Comparison of ENCODE assay signal across 1 cellular context in the genomic region with DNA sequence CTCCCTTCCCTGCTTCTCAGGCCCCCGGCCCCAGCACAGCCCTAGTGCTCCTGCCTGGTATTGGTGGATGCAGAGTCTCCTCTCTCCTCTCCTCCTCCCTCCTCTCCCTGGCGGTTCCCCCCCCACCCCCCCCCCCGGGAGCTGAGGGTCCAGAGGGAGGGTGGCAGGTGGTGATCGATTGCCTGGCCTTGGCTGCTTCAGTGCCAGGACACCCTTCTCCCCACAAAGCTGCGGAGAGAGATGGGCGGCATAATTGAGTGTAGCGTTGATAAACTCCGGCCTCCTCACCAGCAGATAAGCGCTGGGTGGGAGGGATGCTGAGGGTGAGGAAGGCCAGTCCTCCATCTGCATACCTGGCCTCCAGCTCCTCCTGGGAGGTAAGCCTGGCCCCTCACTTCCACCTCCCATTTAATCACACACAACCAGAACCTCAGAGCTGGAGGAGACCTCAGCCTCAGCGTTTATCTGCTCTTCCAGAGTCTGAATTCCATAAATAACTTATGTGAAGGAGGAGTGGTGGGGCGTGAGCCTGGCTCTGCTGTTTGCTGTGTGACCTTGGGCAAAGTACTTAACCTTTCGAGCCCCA.
TF ChIP-seq lines count a peak whose summit lies in the region.

No MANE protein-coding gene starts in this region.

TF ChIP-seq in GM23338, 12 proteins besides CTCF, POLR2A, EP300 and RAD21 (continued from another document):
- TF ChIP-seq, protein P1, sequence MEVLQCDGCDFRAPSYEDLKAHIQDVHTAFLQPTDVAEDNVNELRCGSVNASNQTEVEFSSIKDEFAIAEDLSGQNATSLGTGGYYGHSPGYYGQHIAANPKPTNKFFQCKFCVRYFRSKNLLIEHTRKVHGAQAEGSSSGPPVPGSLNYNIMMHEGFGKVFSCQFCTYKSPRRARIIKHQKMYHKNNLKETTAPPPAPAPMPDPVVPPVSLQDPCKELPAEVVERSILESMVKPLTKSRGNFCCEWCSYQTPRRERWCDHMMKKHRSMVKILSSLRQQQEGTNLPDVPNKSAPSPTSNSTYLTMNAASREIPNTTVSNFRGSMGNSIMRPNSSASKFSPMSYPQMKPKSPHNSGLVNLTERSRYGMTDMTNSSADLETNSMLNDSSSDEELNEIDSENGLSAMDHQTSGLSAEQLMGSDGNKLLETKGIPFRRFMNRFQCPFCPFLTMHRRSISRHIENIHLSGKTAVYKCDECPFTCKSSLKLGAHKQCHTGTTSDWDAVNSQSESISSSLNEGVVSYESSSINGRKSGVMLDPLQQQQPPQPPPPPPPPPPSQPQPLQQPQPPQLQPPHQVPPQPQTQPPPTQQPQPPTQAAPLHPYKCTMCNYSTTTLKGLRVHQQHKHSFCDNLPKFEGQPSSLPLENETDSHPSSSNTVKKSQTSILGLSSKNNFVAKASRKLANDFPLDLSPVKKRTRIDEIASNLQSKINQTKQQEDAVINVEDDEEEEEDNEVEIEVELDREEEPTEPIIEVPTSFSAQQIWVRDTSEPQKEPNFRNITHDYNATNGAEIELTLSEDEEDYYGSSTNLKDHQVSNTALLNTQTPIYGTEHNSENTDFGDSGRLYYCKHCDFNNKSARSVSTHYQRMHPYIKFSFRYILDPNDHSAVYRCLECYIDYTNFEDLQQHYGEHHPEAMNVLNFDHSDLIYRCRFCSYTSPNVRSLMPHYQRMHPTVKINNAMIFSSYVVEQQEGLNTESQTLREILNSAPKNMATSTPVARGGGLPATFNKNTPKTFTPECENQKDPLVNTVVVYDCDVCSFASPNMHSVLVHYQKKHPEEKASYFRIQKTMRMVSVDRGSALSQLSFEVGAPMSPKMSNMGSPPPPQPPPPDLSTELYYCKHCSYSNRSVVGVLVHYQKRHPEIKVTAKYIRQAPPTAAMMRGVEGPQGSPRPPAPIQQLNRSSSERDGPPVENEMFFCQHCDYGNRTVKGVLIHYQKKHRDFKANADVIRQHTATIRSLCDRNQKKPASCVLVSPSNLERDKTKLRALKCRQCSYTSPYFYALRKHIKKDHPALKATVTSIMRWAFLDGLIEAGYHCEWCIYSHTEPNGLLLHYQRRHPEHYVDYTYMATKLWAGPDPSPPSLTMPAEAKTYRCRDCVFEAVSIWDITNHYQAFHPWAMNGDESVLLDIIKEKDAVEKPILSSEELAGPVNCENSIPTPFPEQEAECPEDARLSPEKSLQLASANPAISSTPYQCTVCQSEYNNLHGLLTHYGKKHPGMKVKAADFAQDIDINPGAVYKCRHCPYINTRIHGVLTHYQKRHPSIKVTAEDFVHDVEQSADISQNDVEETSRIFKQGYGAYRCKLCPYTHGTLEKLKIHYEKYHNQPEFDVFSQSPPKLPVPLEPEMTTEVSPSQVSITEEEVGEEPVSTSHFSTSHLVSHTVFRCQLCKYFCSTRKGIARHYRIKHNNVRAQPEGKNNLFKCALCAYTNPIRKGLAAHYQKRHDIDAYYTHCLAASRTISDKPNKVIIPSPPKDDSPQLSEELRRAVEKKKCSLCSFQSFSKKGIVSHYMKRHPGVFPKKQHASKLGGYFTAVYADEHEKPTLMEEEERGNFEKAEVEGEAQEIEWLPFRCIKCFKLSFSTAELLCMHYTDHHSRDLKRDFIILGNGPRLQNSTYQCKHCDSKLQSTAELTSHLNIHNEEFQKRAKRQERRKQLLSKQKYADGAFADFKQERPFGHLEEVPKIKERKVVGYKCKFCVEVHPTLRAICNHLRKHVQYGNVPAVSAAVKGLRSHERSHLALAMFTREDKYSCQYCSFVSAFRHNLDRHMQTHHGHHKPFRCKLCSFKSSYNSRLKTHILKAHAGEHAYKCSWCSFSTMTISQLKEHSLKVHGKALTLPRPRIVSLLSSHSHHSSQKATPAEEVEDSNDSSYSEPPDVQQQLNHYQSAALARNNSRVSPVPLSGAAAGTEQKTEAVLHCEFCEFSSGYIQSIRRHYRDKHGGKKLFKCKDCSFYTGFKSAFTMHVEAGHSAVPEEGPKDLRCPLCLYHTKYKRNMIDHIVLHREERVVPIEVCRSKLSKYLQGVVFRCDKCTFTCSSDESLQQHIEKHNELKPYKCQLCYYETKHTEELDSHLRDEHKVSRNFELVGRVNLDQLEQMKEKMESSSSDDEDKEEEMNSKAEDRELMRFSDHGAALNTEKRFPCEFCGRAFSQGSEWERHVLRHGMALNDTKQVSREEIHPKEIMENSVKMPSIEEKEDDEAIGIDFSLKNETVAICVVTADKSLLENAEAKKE (CRISPR knock-in tag; IDR thresholded peaks at IDR 0.05) = no peak
- no peak for TF ChIP-seq NANOG (IDR thresholded peaks at IDR 0.05; ENCODE audit: borderline replicate concordance)
- TF ChIP-seq EZH2phosphoT487 (IDR thresholded peaks at IDR 0.05; ENCODE audit: unreplicated experiment) = no peak
- TF ChIP-seq, protein P2, sequence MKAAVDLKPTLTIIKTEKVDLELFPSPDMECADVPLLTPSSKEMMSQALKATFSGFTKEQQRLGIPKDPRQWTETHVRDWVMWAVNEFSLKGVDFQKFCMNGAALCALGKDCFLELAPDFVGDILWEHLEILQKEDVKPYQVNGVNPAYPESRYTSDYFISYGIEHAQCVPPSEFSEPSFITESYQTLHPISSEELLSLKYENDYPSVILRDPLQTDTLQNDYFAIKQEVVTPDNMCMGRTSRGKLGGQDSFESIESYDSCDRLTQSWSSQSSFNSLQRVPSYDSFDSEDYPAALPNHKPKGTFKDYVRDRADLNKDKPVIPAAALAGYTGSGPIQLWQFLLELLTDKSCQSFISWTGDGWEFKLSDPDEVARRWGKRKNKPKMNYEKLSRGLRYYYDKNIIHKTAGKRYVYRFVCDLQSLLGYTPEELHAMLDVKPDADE (IDR thresholded peaks at IDR 0.05) = no peak
- TF ChIP-seq CREB1 (CRISPR knock-in tag; IDR thresholded peaks at IDR 0.05; ENCODE audit: low read depth) = no peak
- no peak for TF ChIP-seq ZNF114 (CRISPR knock-in tag; IDR thresholded peaks at IDR 0.05)
- TF ChIP-seq EZH2 (IDR thresholded peaks at IDR 0.05; ENCODE audit: low read depth, unreplicated experiment) = no peak
- TF ChIP-seq POLR2AphosphoS5 (IDR thresholded peaks at IDR 0.05; ENCODE audit: low read depth) = no peak
